ENCODE assay signal across 29 cellular contexts in the genomic region with DNA sequence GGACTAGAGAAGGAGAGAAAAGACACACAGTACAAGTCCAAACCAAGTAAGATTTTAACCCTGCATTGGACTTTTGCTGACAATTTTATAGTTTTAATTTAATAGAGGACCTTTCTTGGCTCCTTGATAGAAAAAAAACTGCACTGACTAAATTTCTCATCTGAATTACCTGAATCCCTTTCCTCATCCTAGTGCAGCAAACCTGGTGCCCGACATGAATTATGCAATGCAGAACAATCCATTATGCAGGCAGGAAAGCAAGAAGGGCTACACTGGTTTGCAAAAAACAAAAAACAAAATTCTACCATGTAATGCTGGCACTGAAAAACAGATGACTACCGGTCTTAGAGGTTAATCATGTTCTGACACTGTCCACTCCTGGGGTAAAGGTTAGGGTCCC. TPM values are rescaled to one million over a fixed set of nuclear protein-coding genes. Genes with fewer than 3 reads are reported as not detected.
"Had no signal": no experiment of that assay in that cellular context is flagged by ENCODE, and none has a peak within 500 bp of the region (broad histone marks: within the 10 kb centered on the region; RNA-seq: fewer than 3 reads in every experiment).

No MANE protein-coding gene starts in this region.

- ATAC-seq: left colon, left ventricle myocardium superior, lower lobe of right lung, natural killer cell, sciatic nerve had no signal

- H3K27me3 ChIP-seq: dorsolateral prefrontal cortex, esophagus squamous epithelium, stomach, testis, tibial artery, upper lobe of left lung had no signal

- H3K4me1 ChIP-seq: lower lobe of right lung, parathyroid adenoma, testis had no signal

- H3K27ac ChIP-seq: dorsolateral prefrontal cortex, esophagus squamous epithelium, lower lobe of right lung, parathyroid adenoma, testis, upper lobe of left lung had no signal

- H3K9me3 ChIP-seq: esophagus squamous epithelium, lower lobe of right lung, stomach, testis, tibial artery, upper lobe of left lung had no signal

- H3K4me3 ChIP-seq: dorsolateral prefrontal cortex, esophagus squamous epithelium, lower lobe of right lung, smooth muscle cell, stomach, testis, tibial artery, upper lobe of left lung had no signal

- H3K4me2 ChIP-seq: smooth muscle cell had no signal

- H3K9ac ChIP-seq: parathyroid adenoma had no signal

- DNase-seq: cortex of kidney; dorsolateral prefrontal cortex; effector memory CD4-positive, alpha-beta T cell; erythroblast; esophagus squamous epithelium; hypothalamus; immature natural killer cell; islet precursor cell; kidney glomerular epithelial cell; left colon; left ventricle myocardium superior; lower lobe of right lung; natural killer cell; occipital lobe; stimulated activated CD4-positive, alpha-beta T cell treated with anti-CD3 and anti-CD28 coated beads, Interleukin-12 subunit alpha, Interleukin-12 subunit beta, amount 100 ng/mL, for 4 hours; stimulated activated CD4-positive, alpha-beta T cell treated with anti-CD3 and anti-CD28 coated beads, Interleukin-1b, Interleukin-23, amount 100 ng/mL, for 48 hours; stimulated activated CD4-positive, alpha-beta T cell treated with anti-CD3 and anti-CD28 coated beads, Interleukin-4, amount 100 ng/mL, for 1 hour; stimulated activated CD8-positive, alpha-beta memory T cell treated with anti-CD3 and anti-CD28 coated beads, Interleukin-4, amount 100 ng/mL, for 48 hours; stimulated activated naive CD4-positive, alpha-beta T cell treated with Interleukin-2 at 50 U/mL for 16 hours; stomach; substantia nigra; testis; tibial artery; upper lobe of left lung had no signal

- FAIRE-seq: frontal cortex, urothelium cell line had no signal

- H3K36me3 ChIP-seq: esophagus squamous epithelium, lower lobe of right lung, stomach, tibial artery, upper lobe of left lung had no signal

- H2AFZ ChIP-seq: parathyroid adenoma had no signal

RNA-seq across cellular contexts. Expression of gene MAGI1, which starts 15.5 kb away (rescaled TPM):
- total RNA-seq: natural killer cell had no signal
- polyA plus RNA-seq: immature natural killer cell had no signal
